Comparison of ENCODE assay signal across 8 cellular contexts in the genomic region with DNA sequence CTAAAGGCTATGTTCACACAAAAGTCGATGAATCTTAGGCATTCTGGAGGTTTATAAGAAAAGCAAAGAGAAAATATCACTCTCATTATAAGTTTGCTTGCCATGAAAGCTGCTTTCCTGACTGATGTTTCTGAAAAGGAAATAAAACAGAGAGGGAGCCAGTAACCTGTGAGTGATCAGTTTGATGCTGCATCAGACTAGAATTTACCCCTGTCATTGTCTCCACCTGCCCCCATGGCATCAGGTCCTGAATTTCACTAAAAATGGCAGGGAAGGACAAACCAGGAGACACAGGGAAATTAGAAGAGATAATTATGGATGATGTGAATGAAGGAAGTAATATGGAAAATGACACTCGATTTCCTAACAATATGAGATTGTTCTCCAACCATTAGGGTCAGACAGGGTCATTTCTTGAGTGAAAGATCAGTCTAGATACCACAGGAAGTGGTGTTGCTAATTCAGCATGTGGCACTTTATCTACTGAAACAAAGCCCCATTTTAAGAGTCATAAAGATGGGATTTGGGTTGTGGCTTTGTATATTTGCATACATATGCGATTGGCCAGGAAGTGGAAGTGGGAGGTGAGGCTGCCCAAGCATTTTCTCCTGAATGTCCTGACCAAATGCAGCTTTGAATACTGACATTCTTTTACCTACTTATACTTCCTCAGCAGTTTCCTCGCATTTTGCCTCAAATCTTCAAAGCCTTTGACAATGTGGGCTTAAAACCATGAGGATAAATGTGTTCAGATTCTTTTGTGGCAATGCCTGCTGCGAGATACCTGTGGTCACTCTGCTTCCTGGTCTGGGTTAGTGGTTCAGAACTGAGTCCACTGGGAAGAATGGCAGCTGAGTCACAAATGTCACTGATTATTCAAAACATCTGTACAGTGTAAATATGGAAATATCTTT. TPM values are rescaled to one million over a fixed set of nuclear protein-coding genes. Genes with fewer than 3 reads are reported as not detected.
A peak's percentile ranks its signal among the peaks of the same experiment; 100 is the strongest.
DNase-seq lines count a peak whose midpoint lies in the region; ATAC-seq and TF ChIP-seq lines count a peak whose summit lies in the region.

No MANE protein-coding gene starts in this region.

- H4K5ac ChIP-seq in mesendoderm (ENCODE audit: low read length): no peak overlapping the region

- peaks cover 8% of the 10 kb centered on the region for H3K4me1 ChIP-seq in mesendoderm (ENCODE audit: control insufficient read depth, low read depth, low read length)

- H3K4me3 ChIP-seq in NB4 (ENCODE audit: low read depth, low read length) (no peak overlapping the region), mesendoderm (ENCODE audit: low read length) (no peak overlapping the region)

- H3K9me3 Mint-ChIP-seq in CD14-positive monocyte: peaks cover 0 to 2% (median 0%) of the 10 kb centered on the region in 7 donors

- peak overlapping the region; percentile 51 for H3K56ac ChIP-seq in mesendoderm (ENCODE audit: low read length)

- H3K36me3 Mint-ChIP-seq in CD14-positive monocyte: no peaks in the 10 kb centered on the region

- H3K4me1 Mint-ChIP-seq in CD14-positive monocyte: peaks cover 4% of the 10 kb centered on the region

- no peak for TF ChIP-seq POLR2A in NB4 (IDR thresholded peaks at IDR 0.05; ENCODE audit: extremely low read depth, insufficient read length)

- H2AK5ac ChIP-seq in mesendoderm (ENCODE audit: low read length): no peak overlapping the region

- H4K8ac ChIP-seq in mesendoderm (ENCODE audit: low read depth, low read length): no peak overlapping the region

- H3K9ac ChIP-seq in mesendoderm (ENCODE audit: low read length): no peak overlapping the region

- H3K4me3 Mint-ChIP-seq in CD14-positive monocyte: no peak overlapping the region

- no peak overlapping the region for H3K27ac ChIP-seq in mesendoderm (ENCODE audit: low read depth, low read length)

- peaks cover 0 to 3% (median 0%) of the 10 kb centered on the region in 3 donors for H3K27me3 Mint-ChIP-seq in CD14-positive monocyte (ENCODE audit: low read depth in 3 of 3)

- DNase-seq in NB4 (ENCODE audit: low read depth): peak; percentile 66
- peak; percentile 57 for DNase-seq in mesendoderm
- DNase-seq in cerebellar cortex (ENCODE audit: low spot score): no peak
- no peak for DNase-seq in CD14-positive monocyte (ENCODE audit: low spot score)
- DNase-seq in C1 segment of cervical spinal cord (lab: John Stamatoyannopoulos, UW): no peak
- no peak for DNase-seq in NCI-H2171 (lab: John Stamatoyannopoulos, UW)

- no peak overlapping the region for H2BK15ac ChIP-seq in mesendoderm (replicated peaks; ENCODE audit: low read depth)

- no peaks in the 10 kb centered on the region for H3K79me2 ChIP-seq in mesendoderm (ENCODE audit: control insufficient read depth, insufficient read depth, low read length)

- no peaks in the 10 kb centered on the region for H3K79me1 ChIP-seq in mesendoderm (ENCODE audit: low read length)

- no peak overlapping the region for H3K18ac ChIP-seq in mesendoderm (ENCODE audit: low read length)

- intact Hi-C loops in CD14-positive monocyte (cut with micrococcal nuclease): no loop called here

- no peak overlapping the region for H2BK120ac ChIP-seq in mesendoderm (ENCODE audit: low read depth, low read length)

- ATAC-seq in GM18868 (IDR thresholded peaks at IDR 0.05; ENCODE audit: unreplicated experiment) (peak; percentile 91), HG02623 (IDR thresholded peaks at IDR 0.05; ENCODE audit: unreplicated experiment) (peak; percentile 93)

- H3K27me3 ChIP-seq in mesendoderm (ENCODE audit: insufficient read depth, low read length, poor library complexity): no peaks in the 10 kb centered on the region

- WGBS in mesendoderm (ENCODE audit: extremely low coverage, insufficient coverage, low lambda C conversion rate): no CpG with 5 or more reads among the region's 5 CpGs

- TF ChIP-seq CTCF in NB4 (IDR thresholded peaks at IDR 0.05; ENCODE audit: low read depth, low read length) (no peak), CD14-positive monocyte (IDR thresholded peaks at IDR 0.05) (no peak)

- H3K23ac ChIP-seq in mesendoderm (ENCODE audit: low read length): no peak overlapping the region

- H3K27ac Mint-ChIP-seq in CD14-positive monocyte: peak overlapping the region in 1 of 7 donors; percentile 39

- H3K4ac ChIP-seq in mesendoderm (ENCODE audit: low read depth, low read length): no peak overlapping the region

- H3K4me2 ChIP-seq in mesendoderm (ENCODE audit: low read length): no peak overlapping the region

- H3K36me3 ChIP-seq in mesendoderm (ENCODE audit: control insufficient read depth, insufficient read depth, low read length): no peaks in the 10 kb centered on the region

- no peak overlapping the region for H2BK5ac ChIP-seq in mesendoderm (ENCODE audit: low read length)

RNA-seq across cellular contexts. Expression of a gene that starts 29.7 kb away (rescaled TPM):
- 2.2 TPM for polyA plus RNA-seq in mesendoderm (2013, experiment 1 of 2)
- polyA plus RNA-seq in mesendoderm (2013, experiment 2 of 2): 2.0 TPM
- polyA plus RNA-seq in CD14-positive monocyte: not detected

Comparison
In these comparisons a context has a peak if more than half of its experiments do, and no peak if none do; other contexts are left out.
1. DNase-seq: peak in NB4 (single experiment) and mesendoderm (single experiment); none in cerebellar cortex (single experiment), CD14-positive monocyte (single experiment), C1 segment of cervical spinal cord (0 of 14) and NCI-H2171 (single experiment).